Comparison of ENCODE assay signal across 15 cellular contexts in genomic region chr10:113425596-113425995, GRCh38.
DNase-seq lines count a peak whose midpoint lies in the region; ATAC-seq and TF ChIP-seq lines count a peak whose summit lies in the region.
"Had no signal": no experiment of that assay in that cellular context is flagged by ENCODE, and none has a peak within 500 bp of the region (broad histone marks: within the 10 kb centered on the region; RNA-seq: fewer than 3 reads in every experiment).

No MANE protein-coding gene starts in this region.

- H3K27me3 Mint-ChIP-seq in MCF 10A (ENCODE audit: insufficient read depth, unreplicated experiment): peaks cover 58% of the 10 kb centered on the region
- H3K27me3 Mint-ChIP-seq: activated naive CD8-positive, alpha-beta T cell treated with anti-CD3 and anti-CD28 coated beads for 36 hours had no signal

- peak; percentile 4 for DNase-seq in MCF 10A (ENCODE audit: unreplicated experiment)
- no peak for DNase-seq in breast epithelium (ENCODE audit: low spot score in 2 of 2)
- peak; percentile 94 for DNase-seq in NCI-H510A treated with DMSO at 0.1 percent for 48 hours (lab: John Stamatoyannopoulos, UW)
- DNase-seq in fibroblast of mammary gland (ENCODE audit: low read depth): peak; percentile 37
- DNase-seq in sciatic nerve (ENCODE audit: low spot score): no peak
- DNase-seq in vagina (ENCODE audit: extremely low spot score in 2 of 2): no peak
- DNase-seq in MG63: no peak
- no peak for DNase-seq in amygdala (lab: John Stamatoyannopoulos, UW)
- DNase-seq: activated CD4-positive, alpha-beta T cell treated with anti-CD3 and anti-CD28 coated beads for 36 hours; activated naive CD8-positive, alpha-beta T cell treated with anti-CD3 and anti-CD28 coated beads for 36 hours; hippocampal formation; natural killer cell; NCI-H524; stimulated activated naive B cell treated with anti-CD40 and anti-IgM and Interleukin-4, amounts not matched to agents 10 μg/mL and 1 μg/mL and 100 μg/mL, for 72 hours; T-helper 2 cell had no signal

- no peak overlapping the region for H3K27ac Mint-ChIP-seq in MCF 10A (ENCODE audit: low read depth, unreplicated experiment)
- H3K27ac Mint-ChIP-seq: activated CD4-positive, alpha-beta T cell treated with anti-CD3 and anti-CD28 coated beads for 36 hours; activated naive CD8-positive, alpha-beta T cell treated with anti-CD3 and anti-CD28 coated beads for 36 hours; natural killer cell; stimulated activated naive B cell treated with anti-CD40 and anti-IgM and Interleukin-4, amounts not matched to agents 10 μg/mL and 1 μg/mL and 100 μg/mL, for 72 hours had no signal

- no peaks in the 10 kb centered on the region for H3K27me3 ChIP-seq in breast epithelium
- H3K27me3 ChIP-seq in vagina: no peaks in the 10 kb centered on the region
- H3K27me3 ChIP-seq in MG63: no peaks in the 10 kb centered on the region

- no peaks in the 10 kb centered on the region for H3K36me3 ChIP-seq in breast epithelium
- no peaks in the 10 kb centered on the region for H3K36me3 ChIP-seq in vagina
- H3K36me3 ChIP-seq in MG63: no peaks in the 10 kb centered on the region

- H3K4me3 ChIP-seq in breast epithelium: no peak overlapping the region
- H3K4me3 ChIP-seq in fibroblast of mammary gland (ENCODE audit: control insufficient read depth, low read depth, low read length): no peak overlapping the region
- no peak overlapping the region for H3K4me3 ChIP-seq in vagina
- H3K4me3 ChIP-seq in MG63: no peak overlapping the region

- intact Hi-C loops in MCF 10A (cut with micrococcal nuclease) (no loop called here), breast epithelium (cut with DNase I; ENCODE audit: low total_unique reads) (no loop called here), sciatic nerve (cut with DNase I) (no loop called here), vagina (cut with DNase I) (no loop called here)

- H3K27ac ChIP-seq in breast epithelium: peak overlapping the region in 1 of 2 donors; percentile 75
- no peak overlapping the region for H3K27ac ChIP-seq in vagina

- BruUV-seq in MCF 10A (replicated peaks; lab: Mats Ljungman, UMichigan): no TSS peak

- TF ChIP-seq CTCF in MCF 10A (IDR thresholded peaks at IDR 0.05; ENCODE audit: unreplicated experiment) (no peak), breast epithelium (IDR thresholded peaks at IDR 0.05) (no peak), fibroblast of mammary gland (conservative IDR thresholded peaks at IDR 0.05; ENCODE audit: control insufficient read depth, insufficient read depth, low read depth, low read length) (no peak), vagina (IDR thresholded peaks at IDR 0.05) (no peak)

- peak; percentile 9 for ATAC-seq in sciatic nerve
- ATAC-seq: activated CD4-positive, alpha-beta T cell treated with anti-CD3 and anti-CD28 coated beads for 36 hours; natural killer cell; stimulated activated naive B cell treated with anti-CD40 and anti-IgM and Interleukin-4, amounts not matched to agents 10 μg/mL and 1 μg/mL and 100 μg/mL, for 72 hours had no signal

- POLR2A ChIA-PET in MCF 10A (lab: Yijun Ruan, JAX): no interaction called here

- no peaks in the 10 kb centered on the region for H3K4me1 ChIP-seq in breast epithelium
- peaks cover 5% of the 10 kb centered on the region for H3K4me1 ChIP-seq in vagina

- CTCF ChIA-PET in MCF 10A (lab: Yijun Ruan, JAX): interaction anchor here (0.9 to 1.6 kb wide), 3 partner anchors 10 to 42 kb away, joined by 3 read pairs; no protein-coding TSS in a partner anchor

- H3K9me3 ChIP-seq in breast epithelium: peaks cover 0 to 2% of the 10 kb centered on the region in 2 donors
- no peaks in the 10 kb centered on the region for H3K9me3 ChIP-seq in vagina
- H3K9me3 ChIP-seq in MG63: no peaks in the 10 kb centered on the region

- no peaks in the 10 kb centered on the region for H3K4me1 Mint-ChIP-seq in MCF 10A (ENCODE audit: insufficient read depth, unreplicated experiment)
- H3K4me1 Mint-ChIP-seq: activated CD4-positive, alpha-beta T cell treated with anti-CD3 and anti-CD28 coated beads for 36 hours; activated naive CD8-positive, alpha-beta T cell treated with anti-CD3 and anti-CD28 coated beads for 36 hours; natural killer cell; stimulated activated naive B cell treated with anti-CD40 and anti-IgM and Interleukin-4, amounts not matched to agents 10 μg/mL and 1 μg/mL and 100 μg/mL, for 72 hours had no signal

- no peak overlapping the region for H3K4me3 Mint-ChIP-seq in MCF 10A (ENCODE audit: unreplicated experiment)
- H3K4me3 Mint-ChIP-seq: activated CD4-positive, alpha-beta T cell treated with anti-CD3 and anti-CD28 coated beads for 36 hours; activated naive CD8-positive, alpha-beta T cell treated with anti-CD3 and anti-CD28 coated beads for 36 hours; natural killer cell; stimulated activated naive B cell treated with anti-CD40 and anti-IgM and Interleukin-4, amounts not matched to agents 10 μg/mL and 1 μg/mL and 100 μg/mL, for 72 hours had no signal

- H3K9me3 Mint-ChIP-seq in MCF 10A (ENCODE audit: unreplicated experiment): peaks cover 13% of the 10 kb centered on the region
- H3K9me3 Mint-ChIP-seq: natural killer cell had no signal

- TF ChIP-seq POLR2A in breast epithelium (IDR thresholded peaks at IDR 0.05) (no peak), vagina (IDR thresholded peaks at IDR 0.05) (no peak)

- H3K36me3 Mint-ChIP-seq in MCF 10A (ENCODE audit: insufficient read depth, unreplicated experiment): peaks cover under 1% of the 10 kb centered on the region
- H3K36me3 Mint-ChIP-seq: activated naive CD8-positive, alpha-beta T cell treated with anti-CD3 and anti-CD28 coated beads for 36 hours; natural killer cell; stimulated activated naive B cell treated with anti-CD40 and anti-IgM and Interleukin-4, amounts not matched to agents 10 μg/mL and 1 μg/mL and 100 μg/mL, for 72 hours had no signal

Comparison
In these comparisons a context has a peak if more than half of its experiments do, and no peak if none do; other contexts are left out.
1. DNase-seq: peak in MCF 10A (single experiment), NCI-H510A treated with DMSO at 0.1 percent for 48 hours (single experiment) and fibroblast of mammary gland (single experiment); none in breast epithelium (0 of 2), sciatic nerve (single experiment), vagina (0 of 2), MG63 (single experiment) and amygdala (0 of 56).